Comparison of ENCODE assay signal across 10 cellular contexts in genomic region chr3:48709051-48709461, GRCh38. TPM values are rescaled to one million over a fixed set of nuclear protein-coding genes. Genes with fewer than 3 reads are reported as not detected.
DNase-seq lines count a peak whose midpoint lies in the region; ATAC-seq lines count a peak whose summit lies in the region.
"Had no signal": no experiment of that assay in that cellular context is flagged by ENCODE, and none has a peak within 500 bp of the region (broad histone marks: within the 10 kb centered on the region; RNA-seq: fewer than 3 reads in every experiment).

No MANE protein-coding gene starts in this region.

- peak overlapping the region; percentile 19 for H3K27ac Mint-ChIP-seq in activated CD4-positive, alpha-beta T cell treated with anti-CD3 and anti-CD28 coated beads, Interleukin-2, amount 10 ng/mL, durations not matched to agents 7 days and 5 days
- peak overlapping the region; percentile 84 for H3K27ac Mint-ChIP-seq in activated CD4-positive, alpha-beta memory T cell treated with anti-CD3 and anti-CD28 coated beads for 36 hours

- H3K27me3 Mint-ChIP-seq in activated CD4-positive, alpha-beta T cell treated with anti-CD3 and anti-CD28 coated beads, Interleukin-2, amount 10 ng/mL, durations not matched to agents 7 days and 5 days: no peaks in the 10 kb centered on the region
- H3K27me3 Mint-ChIP-seq in activated CD4-positive, alpha-beta memory T cell treated with anti-CD3 and anti-CD28 coated beads for 36 hours: no peaks in the 10 kb centered on the region

- H3K9me3 ChIP-seq in stomach smooth muscle (ENCODE audit: control insufficient read depth in 2 of 2, low read length in 2 of 2): no peaks in the 10 kb centered on the region

- POLR2A ChIA-PET in activated CD4-positive, alpha-beta T cell treated with anti-CD3 and anti-CD28 coated beads, Interleukin-2, amount 10 ng/mL, durations not matched to agents 7 days and 5 days (lab: Charles Lee): no interaction called here
- POLR2A ChIA-PET in activated CD4-positive, alpha-beta memory T cell treated with anti-CD3 and anti-CD28 coated beads for 36 hours (lab: Charles Lee): interaction anchor here (0.6 to 3.7 kb wide), 4 partner anchors 8 to 128 kb away, joined by 3 to 13 read pairs (median 4); partner anchors contain the start of gene IP6K2

- intact Hi-C loops in activated CD4-positive, alpha-beta memory T cell treated with anti-CD3 and anti-CD28 coated beads for 36 hours (cut with micrococcal nuclease): no loop called here

- peaks cover 9% of the 10 kb centered on the region for H3K4me1 ChIP-seq in stomach smooth muscle (ENCODE audit: control insufficient read depth, insufficient read depth, low read length)

- peaks cover 40% of the 10 kb centered on the region for H3K4me1 Mint-ChIP-seq in activated CD4-positive, alpha-beta T cell treated with anti-CD3 and anti-CD28 coated beads, Interleukin-2, amount 10 ng/mL, durations not matched to agents 7 days and 5 days
- peaks cover 34% of the 10 kb centered on the region for H3K4me1 Mint-ChIP-seq in activated CD4-positive, alpha-beta memory T cell treated with anti-CD3 and anti-CD28 coated beads for 36 hours (ENCODE audit: low read depth)

- no peak overlapping the region for H3K9ac ChIP-seq in stomach smooth muscle (ENCODE audit: low read length in 2 of 2)

- peaks cover 44% of the 10 kb centered on the region for H3K36me3 Mint-ChIP-seq in activated CD4-positive, alpha-beta T cell treated with anti-CD3 and anti-CD28 coated beads, Interleukin-2, amount 10 ng/mL, durations not matched to agents 7 days and 5 days (ENCODE audit: low read depth)
- peaks cover 18% of the 10 kb centered on the region for H3K36me3 Mint-ChIP-seq in activated CD4-positive, alpha-beta memory T cell treated with anti-CD3 and anti-CD28 coated beads for 36 hours

- CTCF ChIA-PET in activated CD4-positive, alpha-beta T cell treated with anti-CD3 and anti-CD28 coated beads, Interleukin-2, amount 10 ng/mL, durations not matched to agents 7 days and 5 days (lab: Charles Lee): no interaction called here
- CTCF ChIA-PET in activated CD4-positive, alpha-beta memory T cell treated with anti-CD3 and anti-CD28 coated beads for 36 hours (lab: Charles Lee): interaction anchor here (1.4 kb wide), 1 partner anchor 23 kb away, joined by 6 read pairs; the partner anchor contains the start of gene NCKIPSD

- no peak overlapping the region for H3K4me3 Mint-ChIP-seq in activated CD4-positive, alpha-beta T cell treated with anti-CD3 and anti-CD28 coated beads, Interleukin-2, amount 10 ng/mL, durations not matched to agents 7 days and 5 days
- H3K4me3 Mint-ChIP-seq in activated CD4-positive, alpha-beta memory T cell treated with anti-CD3 and anti-CD28 coated beads for 36 hours: no peak overlapping the region

- H3K27ac ChIP-seq in stomach smooth muscle (ENCODE audit: low read length): peak overlapping the region; percentile 11

- DNase-seq in activated CD4-positive, alpha-beta T cell treated with anti-CD3 and anti-CD28 coated beads, Interleukin-2, amount 10 ng/mL, durations not matched to agents 7 days and 5 days: no peak
- no peak for DNase-seq in activated CD4-positive, alpha-beta T cell treated with anti-CD3 and anti-CD28 coated beads, Interleukin-2, amount 50 U/mL, for 48 hours
- DNase-seq in activated CD4-positive, alpha-beta memory T cell treated with anti-CD3 and anti-CD28 coated beads for 36 hours: no peak
- peak; percentile 45 for DNase-seq in kidney glomerular epithelial cell (lab: John Stamatoyannopoulos, UW)
- no peak for DNase-seq in foreskin melanocyte
- DNase-seq: activated CD4-positive, CD25-positive, alpha-beta regulatory T cell treated with anti-CD3 and anti-CD28 coated beads, Interleukin-2, amount 50 U/mL, for 72 hours; stimulated activated naive CD4-positive, alpha-beta T cell treated with Interleukin-2 at 50 U/mL for 16 hours had no signal

- ATAC-seq in GM21367 (IDR thresholded peaks at IDR 0.05; ENCODE audit: unreplicated experiment) (no peak), HG03457 (IDR thresholded peaks at IDR 0.05; ENCODE audit: unreplicated experiment) (no peak)

- H3K36me3 ChIP-seq in stomach smooth muscle (ENCODE audit: control insufficient read depth in 2 of 2, insufficient read depth in 2 of 2, low read length in 2 of 2): peaks cover 11 to 16% of the 10 kb centered on the region in 2 donors

- no peak overlapping the region for H3K4me3 ChIP-seq in stomach smooth muscle (ENCODE audit: low read length in 2 of 2)

- H3K9me3 Mint-ChIP-seq in activated CD4-positive, alpha-beta T cell treated with anti-CD3 and anti-CD28 coated beads, Interleukin-2, amount 10 ng/mL, durations not matched to agents 7 days and 5 days: no peaks in the 10 kb centered on the region
- H3K9me3 Mint-ChIP-seq in activated CD4-positive, alpha-beta memory T cell treated with anti-CD3 and anti-CD28 coated beads for 36 hours: no peaks in the 10 kb centered on the region

- H3K27me3 ChIP-seq in stomach smooth muscle (ENCODE audit: control insufficient read depth in 1 of 2, insufficient read depth in 2 of 2, low read length in 2 of 2): no peaks in the 10 kb centered on the region

RNA-seq across cellular contexts. Expression of gene IP6K2, which starts 8.0 kb away (rescaled TPM):
- 10 to 100 TPM; 56.6 to 61.2 TPM for total RNA-seq in activated CD4-positive, alpha-beta T cell treated with anti-CD3 and anti-CD28 coated beads, Interleukin-2, amount 10 ng/mL, durations not matched to agents 7 days and 5 days
- total RNA-seq in activated CD4-positive, alpha-beta memory T cell treated with anti-CD3 and anti-CD28 coated beads for 36 hours: 10 to 100 TPM; 41.6 to 43.4 TPM

RNA-seq across cellular contexts. Expression of gene NCKIPSD, which starts 23.3 kb away (rescaled TPM):
- 10 to 100 TPM; 41.5 to 42.6 TPM for total RNA-seq in activated CD4-positive, alpha-beta T cell treated with anti-CD3 and anti-CD28 coated beads, Interleukin-2, amount 10 ng/mL, durations not matched to agents 7 days and 5 days
- 10 to 100 TPM; 36.5 to 38.5 TPM for total RNA-seq in activated CD4-positive, alpha-beta memory T cell treated with anti-CD3 and anti-CD28 coated beads for 36 hours

RNA-seq across cellular contexts. Expression of gene CELSR3, which starts 46.4 kb away (rescaled TPM):
- 1 to 10 TPM; 7.9 to 8.6 TPM for total RNA-seq in activated CD4-positive, alpha-beta T cell treated with anti-CD3 and anti-CD28 coated beads, Interleukin-2, amount 10 ng/mL, durations not matched to agents 7 days and 5 days
- 1 to 10 TPM; 6.9 to 7.5 TPM for total RNA-seq in activated CD4-positive, alpha-beta memory T cell treated with anti-CD3 and anti-CD28 coated beads for 36 hours
